In genomic region chr13:99995104-99995502, GRCh38 we compare ENCODE assay signal across 30 cellular contexts. TPM values are rescaled to one million over a fixed set of nuclear protein-coding genes. Genes with fewer than 3 reads are reported as not detected.
DNase-seq lines count a peak whose midpoint lies in the region; ATAC-seq, FAIRE-seq and TF ChIP-seq lines count a peak whose summit lies in the region.
"Had no signal": no experiment of that assay in that cellular context is flagged by ENCODE, and none has a peak within 500 bp of the region (broad histone marks: within the 10 kb centered on the region; RNA-seq: fewer than 3 reads in every experiment).

No MANE protein-coding gene starts in this region.

- H3K4me1 Mint-ChIP-seq in brain: peaks cover 49% of the 10 kb centered on the region
- H3K4me1 Mint-ChIP-seq: mesothelial cell of epicardium had no signal

- no CpG with 5 or more reads among the region's 2 CpGs for WGBS in mesendoderm (ENCODE audit: extremely low coverage, insufficient coverage, low lambda C conversion rate)

- H3K36me3 ChIP-seq in MG63 (no peaks in the 10 kb centered on the region), mesendoderm (ENCODE audit: control insufficient read depth, insufficient read depth, low read length) (no peaks in the 10 kb centered on the region)

- ATAC-seq in HG03175 (IDR thresholded peaks at IDR 0.05; ENCODE audit: unreplicated experiment) (no peak), HG03342 (IDR thresholded peaks at IDR 0.05; ENCODE audit: unreplicated experiment) (no peak)
- ATAC-seq: activated CD4-positive, CD25-positive, alpha-beta regulatory T cell treated with anti-CD3 and anti-CD28 coated beads, Interleukin-2, amount 50 U/mL, for 24 hours; left ventricle myocardium superior; Panc1; stimulated activated naive CD8-positive, alpha-beta T cell treated with anti-CD3 and anti-CD28 coated beads, Interleukin-15, Interleukin-2, amounts not matched to agents 100 U/mL and 50 U/mL, for 24 hours had no signal

- no peak overlapping the region for H4K8ac ChIP-seq in mesendoderm (ENCODE audit: low read depth, low read length)

- H3K9me3 Mint-ChIP-seq in brain: peaks cover 0 to 4% (median 3%) of the 10 kb centered on the region in 5 experiments
- H3K9me3 Mint-ChIP-seq: mesothelial cell of epicardium had no signal

- H3K9me3 ChIP-seq in MG63: no peaks in the 10 kb centered on the region
- H3K9me3 ChIP-seq: testis had no signal

- H4K5ac ChIP-seq in mesendoderm (ENCODE audit: low read length): no peak overlapping the region

- no peak overlapping the region for H2BK120ac ChIP-seq in mesendoderm (ENCODE audit: low read depth, low read length)

- no peak overlapping the region for H3K18ac ChIP-seq in mesendoderm (ENCODE audit: low read length)

- H3K27me3 Mint-ChIP-seq in brain: peaks cover 84% of the 10 kb centered on the region

- H3K56ac ChIP-seq in mesendoderm (ENCODE audit: low read length): peak overlapping the region; percentile 56

- peaks cover 13% of the 10 kb centered on the region for H3K4me1 ChIP-seq in mesendoderm (ENCODE audit: control insufficient read depth, low read depth, low read length)
- H3K4me1 ChIP-seq: testis had no signal

- FAIRE-seq in G401.6 (lab: Jason Lieb, UNC): peak; percentile 93
- FAIRE-seq: endothelial cell of umbilical vein, urothelium cell line had no signal

- no peak overlapping the region for H3K23ac ChIP-seq in mesendoderm (ENCODE audit: low read length)

- H2BK5ac ChIP-seq in mesendoderm (ENCODE audit: low read length): no peak overlapping the region

- H3K79me2 ChIP-seq in mesendoderm (ENCODE audit: control insufficient read depth, insufficient read depth, low read length): no peaks in the 10 kb centered on the region

- H3K4me3 ChIP-seq in MG63 (peak overlapping the region; percentile 50), mesendoderm (ENCODE audit: low read length) (no peak overlapping the region)
- H3K4me3 ChIP-seq: skin epidermis, testis had no signal

- H3K79me1 ChIP-seq in mesendoderm (ENCODE audit: low read length): no peaks in the 10 kb centered on the region

- H3K9ac ChIP-seq in mesendoderm (ENCODE audit: low read length): no peak overlapping the region

- no peaks in the 10 kb centered on the region for H3K36me3 Mint-ChIP-seq in brain
- H3K36me3 Mint-ChIP-seq: activated naive CD8-positive, alpha-beta T cell treated with anti-CD3 and anti-CD28 coated beads for 36 hours; mesothelial cell of epicardium had no signal

- H2AK5ac ChIP-seq in mesendoderm (ENCODE audit: low read length): no peak overlapping the region

- no peak overlapping the region for H3K4ac ChIP-seq in mesendoderm (ENCODE audit: low read depth, low read length)

- no peak overlapping the region for H3K27ac ChIP-seq in mesendoderm (ENCODE audit: low read depth, low read length)
- H3K27ac ChIP-seq: C4-2B, skin epidermis, testis had no signal

- no peak for TF ChIP-seq CTCF in brain (conservative IDR thresholded peaks at IDR 0.05)

- no peak for DNase-seq in MG63
- no peak for DNase-seq in mesendoderm
- no peak for DNase-seq in NCI-H2227 treated with DMSO at 0.1 percent for 48 hours (lab: John Stamatoyannopoulos, UW)
- DNase-seq in activated CD4-positive, alpha-beta T cell treated with anti-CD3 and anti-CD28 coated beads for 48 hours: no peak
- DNase-seq: activated CD4-positive, alpha-beta memory T cell treated with anti-CD3 and anti-CD28 coated beads, Interleukin-2, amount 10 ng/mL, durations not matched to agents 7 days and 5 days; activated CD8-positive, alpha-beta memory T cell treated with anti-CD3 and anti-CD28 coated beads, Interleukin-2, amount 50 U/mL, for 48 hours; activated naive CD8-positive, alpha-beta T cell treated with anti-CD3 and anti-CD28 coated beads for 36 hours; aorta; Calu3; central memory CD4-positive, alpha-beta T cell; HFFc6; islet precursor cell; left ventricle myocardium superior; naive B cell; NCI-H2081 treated with DMSO at 0.1 percent for 48 hours; stimulated activated naive CD8-positive, alpha-beta T cell treated with anti-CD3 and anti-CD28 coated beads, Interleukin-15, Interleukin-2, amounts not matched to agents 100 U/mL and 50 U/mL, for 24 hours; testis had no signal

- peak overlapping the region; percentile 73 to 85 (median 80) for H3K4me3 Mint-ChIP-seq in brain
- H3K4me3 Mint-ChIP-seq: activated CD4-positive, alpha-beta memory T cell treated with anti-CD3 and anti-CD28 coated beads, Interleukin-2, amount 10 ng/mL, durations not matched to agents 7 days and 5 days; activated naive CD8-positive, alpha-beta T cell treated with anti-CD3 and anti-CD28 coated beads for 36 hours; HFFc6; mesothelial cell of epicardium had no signal

- peak overlapping the region; percentile 35 to 98 (median 83) for H3K27ac Mint-ChIP-seq in brain
- H3K27ac Mint-ChIP-seq: activated CD4-positive, alpha-beta memory T cell treated with anti-CD3 and anti-CD28 coated beads, Interleukin-2, amount 10 ng/mL, durations not matched to agents 7 days and 5 days; activated naive CD8-positive, alpha-beta T cell treated with anti-CD3 and anti-CD28 coated beads for 36 hours; HFFc6; mesothelial cell of epicardium had no signal

- H2BK15ac ChIP-seq in mesendoderm (replicated peaks; ENCODE audit: low read depth): no peak overlapping the region

- H3K27me3 ChIP-seq in MG63: no peaks in the 10 kb centered on the region
- H3K27me3 ChIP-seq in mesendoderm (ENCODE audit: insufficient read depth, low read length, poor library complexity): no peaks in the 10 kb centered on the region

- peak overlapping the region; percentile 60 for H3K4me2 ChIP-seq in mesendoderm (ENCODE audit: low read length)

RNA-seq across cellular contexts. Expression of gene ZIC2, which starts 13.5 kb away (rescaled TPM):
- 3.7 and 5.2 TPM in 2 replicates for total RNA-seq in MG63 (2014; rRNA removed; shearing (Covaris generic); ENCODE audit: low replicate concordance)
- polyA plus RNA-seq in brain (ENCODE audit: insufficient read depth, low read depth, low replicate concordance): 300 TPM
- 230 TPM for polyA plus RNA-seq in mesendoderm (2013, experiment 1 of 2)
- 222 TPM for polyA plus RNA-seq in mesendoderm (2013, experiment 2 of 2)
- total RNA-seq: activated naive CD8-positive, alpha-beta T cell treated with anti-CD3 and anti-CD28 coated beads for 36 hours; aorta; endothelial cell of umbilical vein; left ventricle myocardium superior; mesothelial cell of epicardium; omental fat pad had no signal

RNA-seq across cellular contexts. Expression of gene ZIC5, which starts 23.5 kb away (rescaled TPM):
- 1.8 and 2.9 TPM in 2 replicates for total RNA-seq in MG63 (2014; rRNA removed; shearing (Covaris generic); ENCODE audit: low replicate concordance)
- polyA plus RNA-seq in brain (ENCODE audit: insufficient read depth, low read depth, low replicate concordance): 49.1 TPM
- polyA plus RNA-seq in mesendoderm (2013, experiment 1 of 2): 10.9 TPM
- polyA plus RNA-seq in mesendoderm (2013, experiment 2 of 2): 11.0 TPM
- total RNA-seq: activated CD4-positive, alpha-beta memory T cell treated with anti-CD3 and anti-CD28 coated beads, Interleukin-2, amount 10 ng/mL, durations not matched to agents 7 days and 5 days; activated naive CD8-positive, alpha-beta T cell treated with anti-CD3 and anti-CD28 coated beads for 36 hours; aorta; endothelial cell of umbilical vein; HFFc6; left ventricle myocardium superior; MCF 10A; mesothelial cell of epicardium; omental fat pad had no signal
- polyA plus RNA-seq: endothelial cell of umbilical vein had no signal
